Comparison of ENCODE assay signal across 9 cellular contexts in the genomic region with DNA sequence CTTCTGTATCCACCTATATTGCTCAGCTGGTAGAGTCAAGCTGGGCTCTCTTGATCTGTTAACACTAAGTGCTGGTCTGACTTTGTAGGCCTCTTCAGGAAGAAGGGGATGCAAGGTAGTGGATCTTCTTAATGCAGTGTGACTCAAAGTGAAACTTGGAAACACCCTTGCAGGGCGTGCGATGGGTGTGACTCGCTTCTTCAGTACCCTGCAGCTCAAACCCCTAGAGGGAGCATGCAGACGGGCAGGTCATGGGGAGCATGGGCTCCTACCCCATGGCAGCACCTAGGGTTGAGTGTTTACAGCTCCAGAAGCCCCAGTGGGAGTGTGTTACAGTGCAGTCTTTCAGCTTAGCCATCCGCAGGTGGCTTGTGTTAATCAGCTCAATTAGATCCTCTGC. TPM values are rescaled to one million over a fixed set of nuclear protein-coding genes. Genes with fewer than 3 reads are reported as not detected.
DNase-seq lines count a peak whose midpoint lies in the region; ATAC-seq and TF ChIP-seq lines count a peak whose summit lies in the region.
"Had no signal": no experiment of that assay in that cellular context is flagged by ENCODE, and none has a peak within 500 bp of the region (broad histone marks: within the 10 kb centered on the region; RNA-seq: fewer than 3 reads in every experiment).

No MANE protein-coding gene starts in this region.

- peak overlapping the region; percentile 57 for H3K27ac ChIP-seq in naive thymus-derived CD4-positive, alpha-beta T cell (ENCODE audit: low read depth, low read length)
- no peak overlapping the region for H3K27ac ChIP-seq in smooth muscle cell (ENCODE audit: low read depth)

- H3K4me2 ChIP-seq in smooth muscle cell: no peak overlapping the region

- no peaks in the 10 kb centered on the region for H3K79me2 ChIP-seq in smooth muscle cell (ENCODE audit: low read depth)

- H3K27ac Mint-ChIP-seq in activated CD8-positive, alpha-beta T cell treated with anti-CD3 and anti-CD28 coated beads, Interleukin-2, amount 10 ng/mL, durations not matched to agents 7 days and 5 days: peak overlapping the region; percentile 90
- H3K27ac Mint-ChIP-seq in naive thymus-derived CD4-positive, alpha-beta T cell: peak overlapping the region; percentile 89 to 97 (median 94)

- no peaks in the 10 kb centered on the region for H4K20me1 ChIP-seq in smooth muscle cell (ENCODE audit: low read depth)

- POLR2A ChIA-PET in activated CD8-positive, alpha-beta T cell treated with anti-CD3 and anti-CD28 coated beads, Interleukin-2, amount 10 ng/mL, durations not matched to agents 7 days and 5 days (lab: Charles Lee): interaction anchor here (0.8 to 1.1 kb wide), 4 partner anchors 14 to 91 kb away, joined by 3 to 5 read pairs (median 4); no protein-coding TSS in a partner anchor
- POLR2A ChIA-PET in naive thymus-derived CD4-positive, alpha-beta T cell (lab: Charles Lee): interaction anchor here (0.6 to 2.4 kb wide), 12 partner anchors 9 to 158 kb away, joined by 3 to 18 read pairs (median 3); no protein-coding TSS in a partner anchor

- intact Hi-C loops in naive thymus-derived CD4-positive, alpha-beta T cell (cut with micrococcal nuclease): loop anchor here (1.0 to 10.0 kb wide), 10 partner anchors 8 to 619 kb away; no protein-coding TSS in a partner anchor

- no peak overlapping the region for H2AFZ ChIP-seq in smooth muscle cell (ENCODE audit: low read depth)

- CTCF ChIA-PET in activated CD8-positive, alpha-beta T cell treated with anti-CD3 and anti-CD28 coated beads, Interleukin-2, amount 10 ng/mL, durations not matched to agents 7 days and 5 days (lab: Charles Lee): interaction anchor here (0.7 to 2.4 kb wide), 21 partner anchors 9 to 475 kb away, joined by 3 to 28 read pairs (median 5); no protein-coding TSS in a partner anchor
- CTCF ChIA-PET in naive thymus-derived CD4-positive, alpha-beta T cell (lab: Charles Lee): interaction anchor here (0.8 to 1.6 kb wide), 9 partner anchors 8 to 180 kb away, joined by 3 to 7 read pairs (median 3); no protein-coding TSS in a partner anchor

- ATAC-seq in GM19397 (IDR thresholded peaks at IDR 0.05; ENCODE audit: unreplicated experiment): peak; percentile 99
- peak; percentile 97 for ATAC-seq in HG03354 (IDR thresholded peaks at IDR 0.05; ENCODE audit: poor library complexity, severe bottlenecking, unreplicated experiment)
- ATAC-seq in activated CD8-positive, alpha-beta T cell treated with anti-CD3 and anti-CD28 coated beads, Interleukin-2, amount 10 ng/mL, durations not matched to agents 7 days and 5 days: peak; percentile 97
- ATAC-seq in naive thymus-derived CD4-positive, alpha-beta T cell: peak; percentile 89

- peaks cover 32% of the 10 kb centered on the region for H3K4me1 Mint-ChIP-seq in activated CD8-positive, alpha-beta T cell treated with anti-CD3 and anti-CD28 coated beads, Interleukin-2, amount 10 ng/mL, durations not matched to agents 7 days and 5 days (ENCODE audit: low read depth)
- peaks cover 10 to 47% (median 39%) of the 10 kb centered on the region in 7 donors for H3K4me1 Mint-ChIP-seq in naive thymus-derived CD4-positive, alpha-beta T cell

- H3F3A ChIP-seq in smooth muscle cell (ENCODE audit: low read depth): no peaks in the 10 kb centered on the region

- TF ChIP-seq CTCF in smooth muscle cell (IDR thresholded peaks at IDR 0.05; ENCODE audit: borderline replicate concordance, insufficient read depth, poor library complexity, severe bottlenecking): no peak

- peak overlapping the region; percentile 19 for H3K4me3 ChIP-seq in naive thymus-derived CD4-positive, alpha-beta T cell (ENCODE audit: low read length)
- H3K4me3 ChIP-seq in smooth muscle cell: no peak overlapping the region

- H3K27me3 Mint-ChIP-seq in activated CD8-positive, alpha-beta T cell treated with anti-CD3 and anti-CD28 coated beads, Interleukin-2, amount 10 ng/mL, durations not matched to agents 7 days and 5 days (ENCODE audit: low read depth): no peaks in the 10 kb centered on the region
- H3K27me3 Mint-ChIP-seq in naive thymus-derived CD4-positive, alpha-beta T cell: no peaks in the 10 kb centered on the region

- peak overlapping the region; percentile 31 for H3K4me3 Mint-ChIP-seq in activated CD8-positive, alpha-beta T cell treated with anti-CD3 and anti-CD28 coated beads, Interleukin-2, amount 10 ng/mL, durations not matched to agents 7 days and 5 days
- H3K4me3 Mint-ChIP-seq in naive thymus-derived CD4-positive, alpha-beta T cell: peak overlapping the region; percentile 4 to 93 (median 80)

- 91% methylated on average over 5 of the region's 5 CpGs for WGBS in smooth muscle cell (ENCODE audit: low lambda C conversion rate)

- no peak overlapping the region for H3K9ac ChIP-seq in smooth muscle cell (ENCODE audit: low read depth)

- no peaks in the 10 kb centered on the region for H3K27me3 ChIP-seq in naive thymus-derived CD4-positive, alpha-beta T cell (ENCODE audit: control insufficient read depth in 2 of 2, insufficient read depth in 2 of 2, low read length in 2 of 2)
- no peaks in the 10 kb centered on the region for H3K27me3 ChIP-seq in smooth muscle cell (ENCODE audit: low read depth)

- peaks cover 16 to 20% of the 10 kb centered on the region in 2 donors for H3K4me1 ChIP-seq in naive thymus-derived CD4-positive, alpha-beta T cell (ENCODE audit: control insufficient read depth in 2 of 2, insufficient read depth in 2 of 2, low read length in 2 of 2)
- H3K4me1 ChIP-seq in smooth muscle cell (ENCODE audit: low read depth): no peaks in the 10 kb centered on the region

- H3K36me3 ChIP-seq in naive thymus-derived CD4-positive, alpha-beta T cell (ENCODE audit: control insufficient read depth in 2 of 3, insufficient read depth in 3 of 3, low read length in 3 of 3): no peaks in the 10 kb centered on the region
- H3K36me3 ChIP-seq in smooth muscle cell (ENCODE audit: low read depth): no peaks in the 10 kb centered on the region

- peaks cover 39% of the 10 kb centered on the region for H3K36me3 Mint-ChIP-seq in activated CD8-positive, alpha-beta T cell treated with anti-CD3 and anti-CD28 coated beads, Interleukin-2, amount 10 ng/mL, durations not matched to agents 7 days and 5 days (ENCODE audit: low read depth)
- peaks cover 0 to 39% (median 6%) of the 10 kb centered on the region in 5 donors for H3K36me3 Mint-ChIP-seq in naive thymus-derived CD4-positive, alpha-beta T cell

- H3K9me3 Mint-ChIP-seq in activated CD8-positive, alpha-beta T cell treated with anti-CD3 and anti-CD28 coated beads, Interleukin-2, amount 10 ng/mL, durations not matched to agents 7 days and 5 days (ENCODE audit: insufficient read depth): peaks cover 20% of the 10 kb centered on the region
- H3K9me3 Mint-ChIP-seq in naive thymus-derived CD4-positive, alpha-beta T cell: peaks cover 3 to 15% (median 6%) of the 10 kb centered on the region in 11 donors

- DNase-seq in activated CD8-positive, alpha-beta T cell treated with anti-CD3 and anti-CD28 coated beads, Interleukin-2, amount 10 ng/mL, durations not matched to agents 7 days and 5 days: peak; percentile 86
- DNase-seq in naive thymus-derived CD4-positive, alpha-beta T cell: peak in 8 of 9 donors; percentile 38 to 65 (median 52)
- no peak for DNase-seq in LoVo (ENCODE audit: low spot score)
- no peak for DNase-seq in smooth muscle cell (lab: John Stamatoyannopoulos, UW; ENCODE audit: unreplicated experiment)
- DNase-seq in DMS53 (lab: John Stamatoyannopoulos, UW): no peak
- no peak for DNase-seq in NOMO-1 treated with DMSO at 0.1 percent for 48 hours (lab: John Stamatoyannopoulos, UW; ENCODE audit: unreplicated experiment)

- no peaks in the 10 kb centered on the region for H3K9me3 ChIP-seq in naive thymus-derived CD4-positive, alpha-beta T cell (ENCODE audit: control insufficient read depth in 2 of 3, low read length in 3 of 3)
- no peaks in the 10 kb centered on the region for H3K9me3 ChIP-seq in smooth muscle cell (replicated peaks; ENCODE audit: low read depth)

RNA-seq across cellular contexts. Expression of a gene that starts 0.8 kb away (rescaled TPM):
- total RNA-seq in activated CD8-positive, alpha-beta T cell treated with anti-CD3 and anti-CD28 coated beads, Interleukin-2, amount 10 ng/mL, durations not matched to agents 7 days and 5 days: 10 to 100 TPM; 22.1 to 28.9 TPM
- total RNA-seq in naive thymus-derived CD4-positive, alpha-beta T cell: 10 to 100 TPM; 23.7 to 67.3 (median 40.7) TPM
- 10 to 100 TPM; 43.4 to 62.6 TPM for polyA plus RNA-seq in naive thymus-derived CD4-positive, alpha-beta T cell
- 2.1 and 3.8 TPM in 2 replicates for total RNA-seq in smooth muscle cell
- polyA plus RNA-seq in smooth muscle cell: 3.1 and 3.5 TPM in 2 replicates
- total RNA-seq: SK-MEL-5 had no signal

Comparison
In these comparisons a context has a peak if more than half of its experiments do, and no peak if none do; other contexts are left out.
1. DNase-seq: peak in activated CD8-positive, alpha-beta T cell treated with anti-CD3 and anti-CD28 coated beads, Interleukin-2, amount 10 ng/mL, durations not matched to agents 7 days and 5 days (single experiment) and naive thymus-derived CD4-positive, alpha-beta T cell (8 of 9); none in LoVo (single experiment), smooth muscle cell (single experiment), DMS53 (single experiment) and NOMO-1 treated with DMSO at 0.1 percent for 48 hours (single experiment).
2. Peak in every context shown above with its lines, with median percentiles within 50 percentile points of each other: ATAC-seq.